In the genomic region with DNA sequence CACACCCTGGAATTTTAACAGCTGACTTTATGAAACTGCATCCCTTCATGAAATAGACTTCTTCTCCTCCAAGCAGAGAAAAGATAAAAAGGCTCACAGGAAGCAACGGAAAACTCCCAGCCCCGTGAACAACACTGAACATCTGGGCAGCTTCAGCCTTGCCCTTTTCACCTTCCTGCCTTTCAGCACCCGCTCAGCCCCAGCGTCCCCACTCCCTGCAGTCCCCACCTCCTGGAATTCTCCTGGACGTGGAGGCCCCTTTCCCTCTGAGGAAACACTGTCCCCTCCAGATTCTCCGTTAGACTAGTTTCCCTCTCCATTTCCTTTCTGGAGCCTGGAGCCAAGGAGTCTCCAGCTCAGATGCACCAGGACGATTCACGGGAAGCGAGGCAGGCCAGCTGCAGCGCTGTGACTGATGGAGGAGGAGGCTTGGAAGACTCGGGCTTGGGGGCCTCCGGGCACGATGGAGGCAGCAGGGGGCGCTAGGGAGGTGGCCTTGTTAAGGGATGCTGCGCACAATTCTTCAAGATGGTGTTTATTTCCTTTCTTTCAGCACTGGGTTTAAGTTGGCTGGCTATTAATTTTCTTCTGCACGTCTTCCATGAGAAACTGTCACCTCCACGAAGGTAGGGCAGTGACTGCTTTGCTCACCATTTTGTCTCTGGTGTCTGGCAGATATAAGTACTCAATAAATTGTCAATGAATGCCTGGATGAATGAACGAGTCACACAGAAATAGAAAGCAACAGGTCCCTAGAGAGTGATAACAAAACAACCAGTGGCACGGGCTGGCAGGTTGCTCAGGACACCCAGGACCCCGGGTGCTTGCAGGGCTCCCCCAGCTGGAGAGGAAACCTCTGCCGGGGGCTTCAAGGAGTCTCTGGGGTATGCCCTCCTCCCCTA, we compare ENCODE assay signal across 8 cellular contexts. TPM values are rescaled to one million over a fixed set of nuclear protein-coding genes. Genes with fewer than 3 reads are reported as not detected.
DNase-seq lines count a peak whose midpoint lies in the region; ATAC-seq and TF ChIP-seq lines count a peak whose summit lies in the region.

No MANE protein-coding gene starts in this region.

- H3K79me2 ChIP-seq in DND-41 (ENCODE audit: insufficient read depth, low read length) (no peaks in the 10 kb centered on the region), PC-3 (ENCODE audit: low read length) (no peaks in the 10 kb centered on the region)

- H3K36me3 ChIP-seq in DND-41 (ENCODE audit: insufficient read depth, low read length) (no peaks in the 10 kb centered on the region), PC-3 (ENCODE audit: low read depth, low read length) (no peaks in the 10 kb centered on the region), psoas muscle (ENCODE audit: insufficient read depth in 1 of 2, low read depth in 1 of 2) (no peaks in the 10 kb centered on the region), uterus (no peaks in the 10 kb centered on the region)

- H3K4me2 ChIP-seq in DND-41 (ENCODE audit: insufficient read depth, low read length), result no peak overlapping the region
- H3K4me2 ChIP-seq in PC-3 (ENCODE audit: low read length), result no peak overlapping the region

- no peaks in the 10 kb centered on the region for H4K20me1 ChIP-seq in DND-41 (ENCODE audit: insufficient read depth, low read length)
- H4K20me1 ChIP-seq in PC-3 (ENCODE audit: low read length), result no peaks in the 10 kb centered on the region

- no peaks in the 10 kb centered on the region for H3K36me3 Mint-ChIP-seq in activated T-helper 17 cell treated with anti-CD3 and anti-CD28 coated beads, Interleukin-2, amount 50 U/mL, for 72 hours (ENCODE audit: low read depth)

- no peaks in the 10 kb centered on the region for H3K9me3 Mint-ChIP-seq in activated T-helper 17 cell treated with anti-CD3 and anti-CD28 coated beads, Interleukin-2, amount 50 U/mL, for 72 hours

- POLR2A ChIA-PET in PC-3 (lab: Charles Lee; ENCODE audit: unreplicated experiment), result interaction anchor here (0.5 kb wide), 1 partner anchor 1561 kb away, joined by 3 read pairs; no protein-coding TSS in a partner anchor

- WGBS in psoas muscle, 3 donors, result 34 to 40% (median 35%) methylated on average over 21 of the region's 21 CpGs

- H3K9me3 ChIP-seq in DND-41 (ENCODE audit: insufficient read depth, low read length, severe bottlenecking), result no peaks in the 10 kb centered on the region
- H3K9me3 ChIP-seq in PC-3 (ENCODE audit: low read length), result no peaks in the 10 kb centered on the region
- no peaks in the 10 kb centered on the region for H3K9me3 ChIP-seq in psoas muscle
- H3K9me3 ChIP-seq in uterus, result no peaks in the 10 kb centered on the region

- H3K9ac ChIP-seq in DND-41 (ENCODE audit: low read depth, low read length) (no peak overlapping the region), PC-3 (ENCODE audit: low read length) (no peak overlapping the region)

- DNase-seq in DND-41 (peak; percentile 45), PC-3 (peak; percentile 48), globus pallidus (ENCODE audit: low spot score) (peak; percentile 40), psoas muscle (peak; percentile 79 to 90), uterus (peak; percentile 75 to 79)

- peak overlapping the region; percentile 81 for H3K27ac Mint-ChIP-seq in activated T-helper 17 cell treated with anti-CD3 and anti-CD28 coated beads, Interleukin-2, amount 50 U/mL, for 72 hours

- H3K27me3 Mint-ChIP-seq in activated T-helper 17 cell treated with anti-CD3 and anti-CD28 coated beads, Interleukin-2, amount 50 U/mL, for 72 hours, result no peaks in the 10 kb centered on the region

- ATAC-seq in DND-41 (ENCODE audit: insufficient read depth, low read depth) (peak; percentile 61; the same call in 2 of the 3 replicates), HG02588 (IDR thresholded peaks at IDR 0.05; ENCODE audit: unreplicated experiment) (peak; percentile 66), PC-3 (no peak), psoas muscle (peak; percentile 58 to 78 (median 72)), GM19035 (IDR thresholded peaks at IDR 0.05; ENCODE audit: unreplicated experiment) (no peak)
- ATAC-seq in activated T-helper 17 cell treated with anti-CD3 and anti-CD28 coated beads, Interleukin-2, amount 50 U/mL, for 72 hours (replicated peaks), result peak; percentile 95

- H2AFZ ChIP-seq in DND-41 (ENCODE audit: low read depth, low read length), result 0 out of 2 replicates have a peak overlapping the region, but pooled peaks have one; percentile 15
- H2AFZ ChIP-seq in PC-3 (ENCODE audit: low read length), result no peak overlapping the region

- H3K9me2 ChIP-seq in PC-3 (replicated peaks; ENCODE audit: low read length), result no peaks in the 10 kb centered on the region

- H3K4me1 ChIP-seq in DND-41 (ENCODE audit: insufficient read depth, low read length), result no peaks in the 10 kb centered on the region
- H3K4me1 ChIP-seq in PC-3 (ENCODE audit: insufficient read depth, low read length), result peaks cover 9% of the 10 kb centered on the region
- H3K4me1 ChIP-seq in psoas muscle, result peaks cover 25% of the 10 kb centered on the region
- H3K4me1 ChIP-seq in uterus, result peaks cover 0 to 9% of the 10 kb centered on the region in 2 donors

- H3K27me3 ChIP-seq in DND-41 (ENCODE audit: insufficient read depth, low read length, poor library complexity) (peaks cover 32% of the 10 kb centered on the region), PC-3 (ENCODE audit: low read length) (peaks cover 33% of the 10 kb centered on the region), psoas muscle (ENCODE audit: insufficient read depth in 3 of 3, low read length in 2 of 3) (no peaks in the 10 kb centered on the region), uterus (no peaks in the 10 kb centered on the region)

- TF ChIP-seq CTCF in DND-41 (IDR thresholded peaks at IDR 0.05; ENCODE audit: borderline replicate concordance, extremely low read depth, low read length, poor library complexity, severe bottlenecking), result peak; percentile 74
- peak; percentile 92 for TF ChIP-seq CTCF in PC-3 (conservative IDR thresholded peaks at IDR 0.05; ENCODE audit: low read depth, low read length)
- peak; percentile 52 for TF ChIP-seq CTCF in psoas muscle (IDR thresholded peaks at IDR 0.05)
- TF ChIP-seq CTCF in uterus (IDR thresholded peaks at IDR 0.05), result peak; percentile 31 to 46 (median 34)

- no TSS peak for BruUV-seq in PC-3 (replicated peaks; lab: Mats Ljungman, UMichigan)

- H3K27ac ChIP-seq in DND-41 (ENCODE audit: low read length) (no peak overlapping the region), PC-3 (ENCODE audit: low read length) (no peak overlapping the region), psoas muscle (peak overlapping the region; percentile 74), uterus (peak overlapping the region; percentile 87 to 93)

- intact Hi-C loops in PC-3 (cut with micrococcal nuclease) (no loop called here), psoas muscle (cut with DNase I) (no loop called here), uterus (cut with DNase I; ENCODE audit: low total_unique reads) (no loop called here)

- no peaks in the 10 kb centered on the region for H3F3A ChIP-seq in PC-3 (ENCODE audit: low read length, unreplicated experiment)

- H3K4me1 Mint-ChIP-seq in activated T-helper 17 cell treated with anti-CD3 and anti-CD28 coated beads, Interleukin-2, amount 50 U/mL, for 72 hours, result peaks cover 7% of the 10 kb centered on the region

- no peak for TF ChIP-seq POLR2A in uterus (IDR thresholded peaks at IDR 0.05)

- CTCF ChIA-PET in PC-3 (lab: Charles Lee), result interaction anchor here (0.6 to 1.0 kb wide), 2 partner anchors 11 to 347 kb away, joined by 3 to 4 read pairs; no protein-coding TSS in a partner anchor

- H3K4me3 ChIP-seq in DND-41 (ENCODE audit: low read depth in 1 of 2, low read length in 2 of 2), result no peak overlapping the region
- no peak overlapping the region for H3K4me3 ChIP-seq in PC-3 (ENCODE audit: low read length)
- H3K4me3 ChIP-seq in psoas muscle, result peak overlapping the region; percentile 25
- no peak overlapping the region for H3K4me3 ChIP-seq in uterus

- peak overlapping the region; percentile 78 for H3K4me3 Mint-ChIP-seq in activated T-helper 17 cell treated with anti-CD3 and anti-CD28 coated beads, Interleukin-2, amount 50 U/mL, for 72 hours

RNA-seq across cellular contexts. Expression of a gene that starts 3.0 kb away (rescaled TPM):
- not detected in 2 replicates for total RNA-seq in PC-3 (2014; rRNA removed)
- total RNA-seq in activated T-helper 17 cell treated with anti-CD3 and anti-CD28 coated beads, Interleukin-2, amount 50 U/mL, for 72 hours, result not detected
- total RNA-seq in psoas muscle, result 10 to 100 TPM in 1 of 4 donors, 1 to 10 TPM in 3; 3.1 to 12.6 (median 5.1) TPM
- 1 to 10 TPM; 1.1 to 2.4 (median 1.5) TPM for polyA plus RNA-seq in psoas muscle
- total RNA-seq in uterus, result 10 to 100 TPM in 3 of 4 donors, 1 to 10 TPM in 1; 5.6 to 38.2 (median 13.2) TPM

RNA-seq across cellular contexts. Expression of a gene that starts 33.4 kb away (rescaled TPM):
- total RNA-seq in PC-3 (2014; rRNA removed), result not detected in 2 replicates
- under 1 TPM in 1 of 2 donors, not detected in 1; 0.11 TPM for total RNA-seq in activated T-helper 17 cell treated with anti-CD3 and anti-CD28 coated beads, Interleukin-2, amount 50 U/mL, for 72 hours
- total RNA-seq in psoas muscle, result under 1 TPM in 1 of 4 donors, not detected in 3; 0.10 TPM
- not detected for polyA plus RNA-seq in psoas muscle
- under 1 TPM in 1 of 4 donors, not detected in 3; 0.83 TPM for total RNA-seq in uterus

Comparison
In these comparisons a context has a peak if more than half of its experiments do, and no peak if none do; other contexts are left out.
1. ATAC-seq: peak in DND-41 (single experiment), HG02588 (single experiment), activated T-helper 17 cell treated with anti-CD3 and anti-CD28 coated beads, Interleukin-2, amount 50 U/mL, for 72 hours (single experiment) and psoas muscle (4 of 4); none in PC-3 (single experiment) and GM19035 (single experiment).
2. H3K27ac ChIP-seq: peak in psoas muscle (single experiment) and uterus (2 of 2); none in DND-41 (single experiment) and PC-3 (single experiment).
3. CTCF ChIP-seq: peak in every context shown above with its lines; median percentile 92 in PC-3; 74 in DND-41; 52 in psoas muscle; 34 in uterus.
4. Peak in every context shown above with its lines, with median percentiles within 50 percentile points of each other: DNase-seq.